In genomic region chr12:16119618-16120017, GRCh38 we compare ENCODE assay signal across 17 cellular contexts.
DNase-seq lines count a peak whose midpoint lies in the region; ATAC-seq, FAIRE-seq and TF ChIP-seq lines count a peak whose summit lies in the region.
"Had no signal": no experiment of that assay in that cellular context is flagged by ENCODE, and none has a peak within 500 bp of the region (broad histone marks: within the 10 kb centered on the region; RNA-seq: fewer than 3 reads in every experiment).

No MANE protein-coding gene starts in this region.

- peak overlapping the region; percentile 47 for H3K27ac Mint-ChIP-seq in progenitor cell of endocrine pancreas
- H3K27ac Mint-ChIP-seq: CD4-positive, alpha-beta memory T cell; GM23338 had no signal

- no peak for TF ChIP-seq CTCF in progenitor cell of endocrine pancreas (IDR thresholded peaks at IDR 0.05; ENCODE audit: unreplicated experiment)

- H3K9me3 Mint-ChIP-seq in progenitor cell of endocrine pancreas (ENCODE audit: low read depth), result no peaks in the 10 kb centered on the region
- H3K9me3 Mint-ChIP-seq: GM23338 had no signal

- peak overlapping the region; percentile 57 for H3K27ac ChIP-seq in epithelial cell of prostate
- H3K27ac ChIP-seq: Peyer's patch, SK-N-MC had no signal

- FAIRE-seq in frontal cortex (lab: Jason Lieb, UNC), result no peak
- FAIRE-seq: A204.1, K562 had no signal

- no peak for ATAC-seq in HG03025 (IDR thresholded peaks at IDR 0.05; ENCODE audit: low FRiP score, unreplicated experiment)
- ATAC-seq: GM23338, K562 had no signal

- peaks cover 15% of the 10 kb centered on the region for H3K4me1 Mint-ChIP-seq in progenitor cell of endocrine pancreas (ENCODE audit: low read depth)
- H3K4me1 Mint-ChIP-seq: CD4-positive, alpha-beta memory T cell had no signal

- no peaks in the 10 kb centered on the region for H3K36me3 Mint-ChIP-seq in progenitor cell of endocrine pancreas (ENCODE audit: insufficient read depth)
- H3K36me3 Mint-ChIP-seq: CD4-positive, alpha-beta memory T cell had no signal

- no peaks in the 10 kb centered on the region for H3K27me3 Mint-ChIP-seq in progenitor cell of endocrine pancreas
- H3K27me3 Mint-ChIP-seq: CD4-positive, alpha-beta memory T cell had no signal

- DNase-seq in DMS53 (lab: John Stamatoyannopoulos, UW) (peak; percentile 67), NCI-H2029 (lab: John Stamatoyannopoulos, UW) (peak; percentile 66), epithelial cell of prostate (ENCODE audit: low read depth, low spot score) (no peak), progenitor cell of endocrine pancreas (ENCODE audit: low spot score, unreplicated experiment) (no peak), frontal cortex (ENCODE audit: low spot score in 2 of 2) (no peak)
- DNase-seq in activated CD4-positive, CD25-positive, alpha-beta regulatory T cell treated with anti-CD3 and anti-CD28 coated beads, Interleukin-2, amount 50 U/mL, for 72 hours, result no peak
- DNase-seq: CD4-positive, alpha-beta memory T cell; HCEC 1CT; NCI-H1092 treated with DMSO at 0.1 percent for 48 hours; NCI-H1694; NCI-H526; Peyer's patch had no signal

- no peak overlapping the region for H3K4me3 Mint-ChIP-seq in progenitor cell of endocrine pancreas (ENCODE audit: low read depth)
- H3K4me3 Mint-ChIP-seq: CD4-positive, alpha-beta memory T cell; GM23338 had no signal

Comparison
In these comparisons a context has a peak if more than half of its experiments do, and no peak if none do; other contexts are left out.
1. DNase-seq: peak in DMS53 (single experiment) and NCI-H2029 (single experiment); none in epithelial cell of prostate (single experiment), progenitor cell of endocrine pancreas (single experiment), activated CD4-positive, CD25-positive, alpha-beta regulatory T cell treated with anti-CD3 and anti-CD28 coated beads, Interleukin-2, amount 50 U/mL, for 72 hours (single experiment) and frontal cortex (0 of 2).